ENCODE assay signal across 8 cellular contexts in the genomic region with DNA sequence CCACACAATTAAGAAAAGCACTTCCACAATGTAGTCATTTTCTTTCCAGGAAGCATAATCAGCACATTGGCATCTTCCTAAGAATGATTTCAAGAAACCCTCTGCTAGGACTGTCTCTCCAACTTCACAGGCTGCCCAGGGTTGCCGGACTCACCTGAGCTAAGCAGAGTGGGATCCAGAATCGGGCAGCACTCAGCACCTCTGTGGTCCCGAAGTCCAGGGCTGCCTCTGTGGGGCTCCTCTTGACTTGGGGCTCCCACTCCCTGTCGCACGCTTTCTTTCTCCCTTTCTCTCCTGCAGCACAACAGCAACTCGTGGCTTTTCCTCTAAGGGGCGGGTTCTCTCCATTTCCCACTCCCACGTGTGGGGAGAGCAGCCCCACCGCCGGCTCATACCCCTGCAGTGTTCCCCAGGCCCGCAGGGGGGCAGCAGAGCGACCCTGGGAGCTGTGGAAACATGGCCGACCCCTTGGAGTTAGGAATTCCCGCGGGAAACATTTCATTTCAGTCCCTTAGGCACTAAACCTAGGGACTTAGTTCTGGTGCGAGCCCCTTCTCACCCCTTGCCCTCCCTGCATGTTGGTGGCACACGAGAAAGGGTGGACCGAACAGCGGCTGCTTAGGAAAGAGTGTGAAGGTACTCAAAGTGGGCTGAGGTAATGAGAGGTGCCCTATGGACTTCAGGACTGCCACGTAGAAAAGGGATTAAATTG. TPM values are rescaled to one million over a fixed set of nuclear protein-coding genes. Genes with fewer than 3 reads are reported as not detected.
A peak's percentile ranks its signal among the peaks of the same experiment; 100 is the strongest.
DNase-seq lines count a peak whose midpoint lies in the region; ATAC-seq and TF ChIP-seq lines count a peak whose summit lies in the region.

Gene TMEM272 (minus strand): TSS at position 316 of the 712 bp plus-strand sequence. CDS start 6,647 bp downstream, outside the sequence.

- TF ChIP-seq CTCF in GM23338 (conservative IDR thresholded peaks at IDR 0.05; ENCODE audit: low read depth in 2 of 2) (peak; percentile 82 to 99), fibroblast of lung (conservative IDR thresholded peaks at IDR 0.05 in 1 of 2, IDR thresholded peaks at IDR 0.05 in 1 of 2; ENCODE audit: low read depth in 1 of 2, low read length in 2 of 2) (peak; percentile 71 to 86), thyroid gland (IDR thresholded peaks at IDR 0.05) (peak; percentile 44 to 98 (median 71))

- no peak within 1 kb of the TSS for H3K27ac ChIP-seq in CD4-positive, alpha-beta memory T cell (ENCODE audit: low read depth, low read length)
- H3K27ac ChIP-seq in GM23338 (ENCODE audit: low read depth) (no peak within 1 kb of the TSS), fibroblast of lung (ENCODE audit: insufficient read depth, low read length) (no peak within 1 kb of the TSS), thyroid gland (no peak within 1 kb of the TSS)

- no peaks in the 10 kb centered on the region for H3K9me3 Mint-ChIP-seq in CD4-positive, alpha-beta memory T cell
- H3K9me3 Mint-ChIP-seq in GM23338 = peaks cover 9% of the 10 kb centered on the region
- H3K9me3 Mint-ChIP-seq in natural killer cell treated with Interleukin-12 subunit alpha and Interleukin-12 subunit beta and Interleukin-15 and Interleukin-18, amount 100 ng/mL, for 72 hours = no peaks in the 10 kb centered on the region

- no peaks in the 10 kb centered on the region for H3K36me3 Mint-ChIP-seq in CD4-positive, alpha-beta memory T cell
- peaks cover 3% of the 10 kb centered on the region; the same call in 1 of the 3 replicates for H3K36me3 Mint-ChIP-seq in GM23338 (ENCODE audit: low read depth)
- no peaks in the 10 kb centered on the region for H3K36me3 Mint-ChIP-seq in natural killer cell treated with Interleukin-12 subunit alpha and Interleukin-12 subunit beta and Interleukin-15 and Interleukin-18, amount 100 ng/mL, for 72 hours

- CTCF ChIA-PET in CD4-positive, alpha-beta memory T cell (lab: Charles Lee; ENCODE audit: partially characterized antibody) = interaction anchor here (0.7 to 7.8 kb wide), 13 partner anchors 13 to 461 kb away, joined by 3 to 71 read pairs (median 4); partner anchors contain the start of gene NEK5

- H3K27me3 Mint-ChIP-seq in CD4-positive, alpha-beta memory T cell = peaks cover 2 to 3% of the 10 kb centered on the region in 2 donors
- H3K27me3 Mint-ChIP-seq in GM23338 (ENCODE audit: insufficient read depth, low read depth, poor library complexity) = peaks cover 8% of the 10 kb centered on the region
- H3K27me3 Mint-ChIP-seq in natural killer cell treated with Interleukin-12 subunit alpha and Interleukin-12 subunit beta and Interleukin-15 and Interleukin-18, amount 100 ng/mL, for 72 hours = peaks cover 12 to 26% of the 10 kb centered on the region in 2 donors

- H3K9ac ChIP-seq in fibroblast of lung (ENCODE audit: insufficient read depth, low read length) = no peak within 1 kb of the TSS

- WGBS in thyroid gland, 2 donors = 34 to 43% methylated on average over 19 to 20 of the region's 20 CpGs

- peak in 4 of 5 donors; percentile 36 to 57 (median 48) for DNase-seq in CD4-positive, alpha-beta memory T cell
- DNase-seq in GM23338 (ENCODE audit: low spot score) (peak; percentile 81), NCI-H526 (lab: John Stamatoyannopoulos, UW) (peak; percentile 76 to 89), fibroblast of lung (ENCODE audit: low read depth in 2 of 2) (peak; percentile 20 to 30), thyroid gland (peak; percentile 56 to 60), ureter (ENCODE audit: low spot score) (no peak)
- peak; percentile 68 for DNase-seq in activated T-cell treated with anti-CD3 and anti-CD28 coated beads, Interleukin-2, amount 50 U/mL, for 1 hour
- DNase-seq in natural killer cell treated with Interleukin-12 subunit alpha and Interleukin-12 subunit beta and Interleukin-15 and Interleukin-18, amount 100 ng/mL, for 72 hours (ENCODE audit: low spot score) = no peak

- H3K9me2 ChIP-seq in GM23338 (ENCODE audit: insufficient read depth) = peaks cover 6% of the 10 kb centered on the region; the same call in 1 of the 2 replicates

- intact Hi-C loops in CD4-positive, alpha-beta memory T cell (cut with micrococcal nuclease) = loop anchor here (1.0 to 2.0 kb wide), 2 partner anchors 282 to 356 kb away; no protein-coding TSS in a partner anchor
- intact Hi-C loops in thyroid gland (cut with DNase I) = loop anchor here (10.0 kb wide), 1 partner anchor 160 kb away; no protein-coding TSS in a partner anchor

- H3F3A ChIP-seq in GM23338 (replicated peaks; ENCODE audit: low read depth) = no peaks in the 10 kb centered on the region

- no peaks in the 10 kb centered on the region for H4K20me1 ChIP-seq in GM23338 (replicated peaks; ENCODE audit: insufficient read depth)
- no peaks in the 10 kb centered on the region for H4K20me1 ChIP-seq in fibroblast of lung (ENCODE audit: control insufficient read depth, extremely low read depth, insufficient read depth, low read length)

- peaks cover 4 to 10% (median 8%) of the 10 kb centered on the region in 4 donors for H3K4me1 Mint-ChIP-seq in CD4-positive, alpha-beta memory T cell
- H3K4me1 Mint-ChIP-seq in GM23338 = peaks cover 11% of the 10 kb centered on the region; the same call in 2 of the 3 replicates
- H3K4me1 Mint-ChIP-seq in natural killer cell treated with Interleukin-12 subunit alpha and Interleukin-12 subunit beta and Interleukin-15 and Interleukin-18, amount 100 ng/mL, for 72 hours (ENCODE audit: low read depth in 2 of 2) = peaks cover 11 to 12% of the 10 kb centered on the region in 2 donors

- peak within 1 kb of the TSS in 4 of 8 donors; percentile 9 to 70 (median 54) for H3K4me3 Mint-ChIP-seq in CD4-positive, alpha-beta memory T cell
- 0 out of 3 replicates have a peak within 1 kb of the TSS, but pooled peaks have one; percentile 8 for H3K4me3 Mint-ChIP-seq in GM23338
- peak within 1 kb of the TSS; percentile 16 for H3K4me3 Mint-ChIP-seq in natural killer cell treated with Interleukin-12 subunit alpha and Interleukin-12 subunit beta and Interleukin-15 and Interleukin-18, amount 100 ng/mL, for 72 hours

- no peaks in the 10 kb centered on the region for H3K9me3 ChIP-seq in CD4-positive, alpha-beta memory T cell (ENCODE audit: control insufficient read depth in 1 of 2, low read length in 2 of 2)
- H3K9me3 ChIP-seq in fibroblast of lung (ENCODE audit: control insufficient read depth, insufficient read depth, low read depth, low read length) (no peaks in the 10 kb centered on the region), thyroid gland (no peaks in the 10 kb centered on the region)

- H3K4me3 ChIP-seq in CD4-positive, alpha-beta memory T cell (ENCODE audit: low read length in 2 of 2) = no peak within 1 kb of the TSS
- H3K4me3 ChIP-seq in GM23338 = peak within 1 kb of the TSS; percentile 34
- no peak within 1 kb of the TSS for H3K4me3 ChIP-seq in fibroblast of lung (replicated peaks in 1 of 4; ENCODE audit: control extremely low read depth in 1 of 4, insufficient read depth in 1 of 4, low read depth in 3 of 4, low read length in 4 of 4)
- H3K4me3 ChIP-seq in thyroid gland (replicated peaks in 1 of 3) = no peak within 1 kb of the TSS

- POLR2A ChIA-PET in CD4-positive, alpha-beta memory T cell (lab: Charles Lee; ENCODE audit: partially characterized antibody) = no interaction called here

- no peaks in the 10 kb centered on the region for H3K79me2 ChIP-seq in GM23338 (replicated peaks; ENCODE audit: insufficient read depth)
- no peaks in the 10 kb centered on the region for H3K79me2 ChIP-seq in fibroblast of lung (ENCODE audit: control insufficient read depth, insufficient read depth, low read length)

- no peak for TF ChIP-seq POLR2A in thyroid gland (IDR thresholded peaks at IDR 0.05)

- H3K27me3 ChIP-seq in CD4-positive, alpha-beta memory T cell (ENCODE audit: insufficient read depth, low read length) = no peaks in the 10 kb centered on the region
- H3K27me3 ChIP-seq in GM23338 (ENCODE audit: insufficient read depth) (no peaks in the 10 kb centered on the region), fibroblast of lung (ENCODE audit: control insufficient read depth, insufficient read depth, low read length) (peaks cover 12% of the 10 kb centered on the region), thyroid gland (no peaks in the 10 kb centered on the region)

- peak within 1 kb of the TSS in 2 of 7 donors; percentile 48 to 62 for H3K27ac Mint-ChIP-seq in CD4-positive, alpha-beta memory T cell
- H3K27ac Mint-ChIP-seq in GM23338 = no peak within 1 kb of the TSS; the same call in 1 of the 2 replicates
- H3K27ac Mint-ChIP-seq in natural killer cell treated with Interleukin-12 subunit alpha and Interleukin-12 subunit beta and Interleukin-15 and Interleukin-18, amount 100 ng/mL, for 72 hours = no peak within 1 kb of the TSS

- H3K36me3 ChIP-seq in CD4-positive, alpha-beta memory T cell (ENCODE audit: insufficient read depth, low read length) = no peaks in the 10 kb centered on the region
- H3K36me3 ChIP-seq in GM23338 (ENCODE audit: insufficient read depth) = no peaks in the 10 kb centered on the region
- H3K36me3 ChIP-seq in fibroblast of lung (ENCODE audit: control insufficient read depth, insufficient read depth, low read length) = no peaks in the 10 kb centered on the region
- H3K36me3 ChIP-seq in thyroid gland = no peaks in the 10 kb centered on the region

- peak; percentile 76 for ATAC-seq in GM23338
- ATAC-seq in natural killer cell treated with Interleukin-12 subunit alpha and Interleukin-12 subunit beta and Interleukin-15 and Interleukin-18, amount 100 ng/mL, for 72 hours = peak; percentile 48 to 77

- H2AFZ ChIP-seq in GM23338 (peak within 1 kb of the TSS; percentile 97), fibroblast of lung (ENCODE audit: low read length) (peak within 1 kb of the TSS; percentile 87)

- H3K4me1 ChIP-seq in CD4-positive, alpha-beta memory T cell (ENCODE audit: insufficient read depth, low read length) = no peaks in the 10 kb centered on the region
- no peaks in the 10 kb centered on the region for H3K4me1 ChIP-seq in GM23338 (ENCODE audit: insufficient read depth)
- H3K4me1 ChIP-seq in fibroblast of lung (ENCODE audit: control insufficient read depth, extremely low read depth, insufficient read depth, low read length) = peaks cover 2% of the 10 kb centered on the region
- peaks cover 0 to 4% of the 10 kb centered on the region in 2 donors for H3K4me1 ChIP-seq in thyroid gland

- H3K4me2 ChIP-seq in GM23338 = peak within 1 kb of the TSS; percentile 64
- H3K4me2 ChIP-seq in fibroblast of lung (ENCODE audit: extremely low read depth, insufficient read depth, low read length) = no peak within 1 kb of the TSS

TF ChIP-seq in GM23338, 12 proteins besides CTCF, POLR2A, EP300 and RAD21 (continues in another document):
- TF ChIP-seq EZH2 (IDR thresholded peaks at IDR 0.05; ENCODE audit: low read depth, unreplicated experiment) = no peak

RNA-seq across cellular contexts. Expression of gene TMEM272, which starts in this region (rescaled TPM):
- total RNA-seq in CD4-positive, alpha-beta memory T cell = 1 to 10 TPM; 7.9 to 9.0 TPM
- under 1 TPM in 1 of 2 donors, not detected in 1; 0.41 TPM for polyA plus RNA-seq in CD4-positive, alpha-beta memory T cell
- 0.35 and 0.76 TPM in 2 replicates for total RNA-seq in GM23338 (2014; rRNA removed; shearing (Covaris generic))
- polyA plus RNA-seq in GM23338 (2016; fragmentation: Nextera tagmentation; extraction: Ambion mirVana) = 0.05 and 0.11 TPM in 2 replicates
- total RNA-seq in fibroblast of lung = not detected in 2 replicates
- polyA plus RNA-seq in fibroblast of lung = not detected in 2 replicates
- polyA plus RNA-seq in fibroblast of lung (2012) = not detected in 2 replicates
- not detected in 2 replicates for polyA minus RNA-seq in fibroblast of lung (ENCODE audit: low replicate concordance)
- not detected for total RNA-seq in natural killer cell treated with Interleukin-12 subunit alpha and Interleukin-12 subunit beta and Interleukin-15 and Interleukin-18, amount 100 ng/mL, for 72 hours
- total RNA-seq in thyroid gland = not detected
- total RNA-seq in ureter = not detected

Comparison
In these comparisons a context has a peak if more than half of its experiments do, and no peak if none do; other contexts are left out.
1. Peak in DNase-seq, ATAC-seq, H3K4me3 ChIP-seq and H3K4me2 ChIP-seq in GM23338; RNA of the gene not detected or under 1 TPM.
2. Peak in DNase-seq in fibroblast of lung; RNA of the gene not detected or under 1 TPM.
3. Peak in ATAC-seq in natural killer cell treated with Interleukin-12 subunit alpha and Interleukin-12 subunit beta and Interleukin-15 and Interleukin-18, amount 100 ng/mL, for 72 hours; RNA of the gene not detected or under 1 TPM.
4. Peak in DNase-seq in thyroid gland; RNA of the gene not detected or under 1 TPM.
5. DNase-seq: peak in CD4-positive, alpha-beta memory T cell (4 of 5), NCI-H526 (2 of 2) and activated T-cell treated with anti-CD3 and anti-CD28 coated beads, Interleukin-2, amount 50 U/mL, for 1 hour (single experiment); none in natural killer cell treated with Interleukin-12 subunit alpha and Interleukin-12 subunit beta and Interleukin-15 and Interleukin-18, amount 100 ng/mL, for 72 hours (single experiment) and ureter (single experiment).
6. Peak in every context shown above with its lines, with median percentiles within 50 percentile points of each other: CTCF ChIP-seq.